Comparison of ENCODE assay signal across 1 cellular context in genomic region chr14:93010543-93011541, GRCh38.
A peak's percentile ranks its signal among the peaks of the same experiment; 100 is the strongest.
TF ChIP-seq lines count a peak whose summit lies in the region.

No MANE protein-coding gene starts in this region.

TF ChIP-seq in HepG2, 621 proteins besides CTCF, POLR2A, EP300 and RAD21 (continued from another document and continues in another):
- TF ChIP-seq ZNF354B (CRISPR knock-in tag; IDR thresholded peaks at IDR 0.05) = 0 out of 2 replicates have a peak, but pooled peaks have one; percentile 25
- no peak for TF ChIP-seq ZNF264 (CRISPR knock-in tag; IDR thresholded peaks at IDR 0.05)
- TF ChIP-seq ZNF850 (CRISPR knock-in tag; conservative IDR thresholded peaks at IDR 0.05) = no peak
- TF ChIP-seq CEBPG (CRISPR knock-in tag; IDR thresholded peaks at IDR 0.05) = peak; percentile 29; the same call in 1 of the 2 replicates
- peak; percentile 47; the same call in 1 of the 2 replicates for TF ChIP-seq HDAC1 (CRISPR knock-in tag; IDR thresholded peaks at IDR 0.05)
- peak; percentile 26; the same call in 1 of the 2 replicates for TF ChIP-seq RXRA (CRISPR knock-in tag; IDR thresholded peaks at IDR 0.05)
- 0 out of 2 replicates have a peak, but pooled peaks have one; percentile 15 for TF ChIP-seq ELF3 (CRISPR knock-in tag; IDR thresholded peaks at IDR 0.05)
- TF ChIP-seq SP2 (CRISPR knock-in tag; IDR thresholded peaks at IDR 0.05) = no peak
- TF ChIP-seq ZBTB4 (CRISPR knock-in tag; IDR thresholded peaks at IDR 0.05; ENCODE audit: borderline replicate concordance) = 0 out of 2 replicates have a peak, but pooled peaks have one; percentile 13
- TF ChIP-seq E2F5 (CRISPR knock-in tag; conservative IDR thresholded peaks at IDR 0.05) = no peak
- TF ChIP-seq MNT (IDR thresholded peaks at IDR 0.05) = peak; percentile 19; the same call in 1 of the 2 replicates
- peak; percentile 9; the same call in 1 of the 2 replicates for TF ChIP-seq CREB1 (IDR thresholded peaks at IDR 0.05)
- TF ChIP-seq CREB1 (CRISPR knock-in tag; IDR thresholded peaks at IDR 0.05) = no peak
- peak; percentile 89 for TF ChIP-seq TGIF2 (CRISPR knock-in tag; IDR thresholded peaks at IDR 0.05)
- TF ChIP-seq ZHX1 (CRISPR knock-in tag; IDR thresholded peaks at IDR 0.05; ENCODE audit: low read depth) = no peak
- peak; percentile 20; the same call in 1 of the 2 replicates for TF ChIP-seq FOXA3 (CRISPR knock-in tag; IDR thresholded peaks at IDR 0.05)
- TF ChIP-seq RXRB (CRISPR knock-in tag; IDR thresholded peaks at IDR 0.05; ENCODE audit: borderline replicate concordance) = peak; percentile 52; the same call in 1 of the 2 replicates
- TF ChIP-seq FOXK1 (CRISPR knock-in tag; IDR thresholded peaks at IDR 0.05; ENCODE audit: borderline replicate concordance, low read depth) = 0 out of 2 replicates have a peak, but pooled peaks have one; percentile 30
- TF ChIP-seq ZNF768 (CRISPR knock-in tag; IDR thresholded peaks at IDR 0.05) = 0 out of 2 replicates have a peak, but pooled peaks have one; percentile 22
- no peak for TF ChIP-seq MYNN (CRISPR knock-in tag; IDR thresholded peaks at IDR 0.05; ENCODE audit: low read depth)
- TF ChIP-seq TFAP4 (IDR thresholded peaks at IDR 0.05; ENCODE audit: borderline replicate concordance, low read depth) = peak; percentile 96
- TF ChIP-seq THRA (CRISPR knock-in tag; IDR thresholded peaks at IDR 0.05; ENCODE audit: borderline replicate concordance) = no peak
- 0 out of 2 replicates have a peak, but pooled peaks have one; percentile 36 for TF ChIP-seq AHDC1 (CRISPR knock-in tag; IDR thresholded peaks at IDR 0.05; ENCODE audit: borderline replicate concordance)
- peak; percentile 52; the same call in 1 of the 2 replicates for TF ChIP-seq MAX (IDR thresholded peaks at IDR 0.05)
- TF ChIP-seq SOX6 (IDR thresholded peaks at IDR 0.05) = no peak
- TF ChIP-seq SOX6 (CRISPR knock-in tag; IDR thresholded peaks at IDR 0.05) = peak; percentile 43; the same call in 1 of the 2 replicates
- 0 out of 2 replicates have a peak, but pooled peaks have one; percentile 26 for TF ChIP-seq PBX2 (CRISPR knock-in tag; IDR thresholded peaks at IDR 0.05)
- no peak for TF ChIP-seq BORCS8-MEF2B (CRISPR knock-in tag; IDR thresholded peaks at IDR 0.05)
- peak; percentile 44; the same call in 1 of the 2 replicates for TF ChIP-seq PHF21A (CRISPR knock-in tag; IDR thresholded peaks at IDR 0.05)
- TF ChIP-seq PLRG1 (conservative IDR thresholded peaks at IDR 0.05) = no peak
- peak; percentile 56 for TF ChIP-seq ZNF687 (CRISPR knock-in tag; IDR thresholded peaks at IDR 0.05)
- TF ChIP-seq FOSL2 (CRISPR knock-in tag; IDR thresholded peaks at IDR 0.05) = peak; percentile 37; the same call in 1 of the 2 replicates
- peak; percentile 0 for TF ChIP-seq TEAD3 (CRISPR knock-in tag; optimal IDR thresholded peaks at IDR 0.05; ENCODE audit: borderline replicate concordance)
- TF ChIP-seq SIN3A (IDR thresholded peaks at IDR 0.05; ENCODE audit: borderline replicate concordance, low read depth, low read length) = peak; percentile 61; the same call in 1 of the 2 replicates
